Comparison of ENCODE assay signal across 1 cellular context in the genomic region with DNA sequence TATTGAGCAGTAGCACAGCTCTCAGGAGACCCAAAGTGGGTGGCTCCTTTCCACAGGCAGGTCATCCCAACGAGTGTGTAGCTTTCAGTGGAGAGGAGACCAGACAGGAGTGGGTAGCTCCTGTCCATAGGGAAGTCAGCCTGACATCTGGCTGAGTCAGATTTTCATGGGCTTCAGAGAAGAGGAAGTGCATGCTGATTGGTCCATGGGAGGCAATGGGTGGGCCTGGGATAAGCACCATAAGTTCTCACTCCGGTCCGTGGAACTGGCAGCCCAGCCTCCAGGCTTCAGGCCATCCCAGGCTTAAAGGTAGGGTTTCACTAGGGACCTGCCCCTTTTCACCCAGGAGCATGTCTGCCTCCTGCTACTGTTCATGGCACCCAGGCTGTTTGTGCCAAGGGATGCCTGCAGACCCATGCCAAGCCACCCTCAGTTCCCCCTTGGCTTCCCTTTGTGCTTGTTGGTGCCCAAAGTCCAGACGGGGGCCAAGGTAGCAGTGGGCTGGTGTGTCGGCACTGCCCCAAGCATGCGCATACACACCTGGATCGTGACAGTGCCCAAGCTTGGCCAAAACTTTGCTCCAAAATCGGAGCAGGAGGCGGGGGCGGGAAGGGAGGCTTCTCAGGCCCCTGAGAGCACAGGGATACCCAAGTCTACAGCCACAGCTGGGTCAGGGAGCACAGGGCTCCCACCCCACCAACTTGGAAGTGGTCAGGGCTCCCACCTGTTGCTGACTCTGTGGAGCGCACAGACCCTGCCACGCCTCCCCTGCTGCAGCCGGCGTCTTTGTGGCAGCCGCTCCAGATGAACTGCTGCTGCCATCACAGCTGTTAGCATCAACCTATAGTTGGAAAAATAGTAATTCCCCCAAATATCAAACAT.
TF ChIP-seq lines count a peak whose summit lies in the region.

No MANE protein-coding gene starts in this region.

TF ChIP-seq in K562, 482 proteins besides CTCF, POLR2A, EP300 and RAD21:
- TF ChIP-seq ZNF134 (CRISPR knock-in tag; conservative IDR thresholded peaks at IDR 0.05) (0 out of 2 replicates have a peak, but pooled peaks have one; percentile 21), POLR2G (IDR thresholded peaks at IDR 0.05; ENCODE audit: low read depth, low read length) (peak; percentile 71), MIER1 (IDR thresholded peaks at IDR 0.05; ENCODE audit: low read depth) (no peak), SPI1 (IDR thresholded peaks at IDR 0.05; ENCODE audit: borderline replicate concordance, low read depth, low read length) (peak; percentile 95), BCL6 (CRISPR knock-in tag; IDR thresholded peaks at IDR 0.05) (no peak)
- TF ChIP-seq, protein P1, sequence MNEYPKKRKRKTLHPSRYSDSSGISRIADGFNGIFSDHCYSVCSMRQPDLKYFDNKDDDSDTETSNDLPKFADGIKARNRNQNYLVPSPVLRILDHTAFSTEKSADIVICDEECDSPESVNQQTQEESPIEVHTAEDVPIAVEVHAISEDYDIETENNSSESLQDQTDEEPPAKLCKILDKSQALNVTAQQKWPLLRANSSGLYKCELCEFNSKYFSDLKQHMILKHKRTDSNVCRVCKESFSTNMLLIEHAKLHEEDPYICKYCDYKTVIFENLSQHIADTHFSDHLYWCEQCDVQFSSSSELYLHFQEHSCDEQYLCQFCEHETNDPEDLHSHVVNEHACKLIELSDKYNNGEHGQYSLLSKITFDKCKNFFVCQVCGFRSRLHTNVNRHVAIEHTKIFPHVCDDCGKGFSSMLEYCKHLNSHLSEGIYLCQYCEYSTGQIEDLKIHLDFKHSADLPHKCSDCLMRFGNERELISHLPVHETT (CRISPR knock-in tag; conservative IDR thresholded peaks at IDR 0.05 in 1 of 2, IDR thresholded peaks at IDR 0.05 in 1 of 2), result no peak
- TF ChIP-seq, protein P2, sequence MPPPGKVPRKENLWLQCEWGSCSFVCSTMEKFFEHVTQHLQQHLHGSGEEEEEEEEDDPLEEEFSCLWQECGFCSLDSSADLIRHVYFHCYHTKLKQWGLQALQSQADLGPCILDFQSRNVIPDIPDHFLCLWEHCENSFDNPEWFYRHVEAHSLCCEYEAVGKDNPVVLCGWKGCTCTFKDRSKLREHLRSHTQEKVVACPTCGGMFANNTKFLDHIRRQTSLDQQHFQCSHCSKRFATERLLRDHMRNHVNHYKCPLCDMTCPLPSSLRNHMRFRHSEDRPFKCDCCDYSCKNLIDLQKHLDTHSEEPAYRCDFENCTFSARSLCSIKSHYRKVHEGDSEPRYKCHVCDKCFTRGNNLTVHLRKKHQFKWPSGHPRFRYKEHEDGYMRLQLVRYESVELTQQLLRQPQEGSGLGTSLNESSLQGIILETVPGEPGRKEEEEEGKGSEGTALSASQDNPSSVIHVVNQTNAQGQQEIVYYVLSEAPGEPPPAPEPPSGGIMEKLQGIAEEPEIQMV (tag; conservative IDR thresholded peaks at IDR 0.05; ENCODE audit: low read depth), result peak; percentile 65; the same call in 1 of the 2 replicates
